Comparison of ENCODE assay signal across 8 cellular contexts in the genomic region with DNA sequence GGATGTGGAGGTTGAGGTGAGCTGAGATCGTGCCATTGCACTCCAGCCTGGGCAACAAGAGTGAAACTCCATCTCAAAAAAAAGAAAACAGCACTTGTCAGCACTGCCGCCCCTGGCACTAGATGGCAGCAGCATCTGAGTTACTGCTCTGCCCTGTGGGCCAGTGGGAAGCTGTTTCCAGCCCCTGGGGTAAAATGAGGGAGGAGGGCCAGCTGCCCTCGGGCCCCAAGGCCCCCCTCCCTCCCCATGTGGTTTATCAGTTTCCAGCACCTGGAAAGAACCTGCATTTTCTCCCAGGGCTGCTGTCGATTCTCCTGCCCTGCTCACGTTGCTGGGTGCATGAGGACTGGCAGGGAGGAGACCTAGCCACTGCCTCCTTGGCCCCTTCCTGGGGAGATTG. TPM values are rescaled to one million over a fixed set of nuclear protein-coding genes. Genes with fewer than 3 reads are reported as not detected.
DNase-seq lines count a peak whose midpoint lies in the region; ATAC-seq, FAIRE-seq and TF ChIP-seq lines count a peak whose summit lies in the region.

No MANE protein-coding gene starts in this region.

- no peaks in the 10 kb centered on the region for H3K27me3 Mint-ChIP-seq in stimulated activated naive CD8-positive, alpha-beta T cell treated with anti-CD3 and anti-CD28 coated beads, Interleukin-15, amount 100 ng/mL, for 72 hours

- no peak for TF ChIP-seq POLR2A in GM12891 (IDR thresholded peaks at IDR 0.05; ENCODE audit: low read depth, low read length)

- TF ChIP-seq CTCF in GM12872 (IDR thresholded peaks at IDR 0.05; ENCODE audit: insufficient read depth, low read depth, low read length) (peak; percentile 52), fibroblast of villous mesenchyme (IDR thresholded peaks at IDR 0.05; ENCODE audit: insufficient read depth, low read depth, low read length) (peak; percentile 46)

- DNase-seq in AG08395 (ENCODE audit: low spot score) = peak; percentile 61
- peak; percentile 24 for DNase-seq in fibroblast of villous mesenchyme (ENCODE audit: low read depth)
- peak in 1 of 2 donors; percentile 45 for DNase-seq in stimulated activated naive CD8-positive, alpha-beta T cell treated with anti-CD3 and anti-CD28 coated beads, Interleukin-15, amount 100 ng/mL, for 72 hours
- no peak for DNase-seq in GM12891 (ENCODE audit: insufficient read length, low spot score)
- DNase-seq in central memory CD4-positive, alpha-beta T cell = no peak

- H3K4me3 Mint-ChIP-seq in stimulated activated naive CD8-positive, alpha-beta T cell treated with anti-CD3 and anti-CD28 coated beads, Interleukin-15, amount 100 ng/mL, for 72 hours = no peak overlapping the region

- no peaks in the 10 kb centered on the region for H3K9me3 Mint-ChIP-seq in stimulated activated naive CD8-positive, alpha-beta T cell treated with anti-CD3 and anti-CD28 coated beads, Interleukin-15, amount 100 ng/mL, for 72 hours

- H3K4me1 Mint-ChIP-seq in stimulated activated naive CD8-positive, alpha-beta T cell treated with anti-CD3 and anti-CD28 coated beads, Interleukin-15, amount 100 ng/mL, for 72 hours = peaks cover 9% of the 10 kb centered on the region

- no peak overlapping the region for H3K27ac Mint-ChIP-seq in stimulated activated naive CD8-positive, alpha-beta T cell treated with anti-CD3 and anti-CD28 coated beads, Interleukin-15, amount 100 ng/mL, for 72 hours

- no peak for FAIRE-seq in GM12891 (lab: Jason Lieb, UNC)

- no peak overlapping the region for H3K4me3 ChIP-seq in fibroblast of villous mesenchyme (ENCODE audit: low read depth, low read length)

- peak; percentile 79 for ATAC-seq in SK-N-SH treated with all-trans-retinoic acid at 6 μM for 48 hours
- peak; percentile 84 for ATAC-seq in stimulated activated naive CD8-positive, alpha-beta T cell treated with anti-CD3 and anti-CD28 coated beads, Interleukin-15, amount 100 ng/mL, for 72 hours
- ATAC-seq in HG03442 (IDR thresholded peaks at IDR 0.05; ENCODE audit: unreplicated experiment) = no peak

TF ChIP-seq in SK-N-SH treated with all-trans-retinoic acid at 6 μM for 48 hours, 23 proteins besides CTCF, POLR2A, EP300 and RAD21:
- TF ChIP-seq ISL1 (CRISPR knock-in tag; IDR thresholded peaks at IDR 0.05) (no peak), ARNTL (CRISPR knock-in tag; IDR thresholded peaks at IDR 0.05; ENCODE audit: borderline replicate concordance, low read depth) (no peak), RARB (CRISPR knock-in tag; IDR thresholded peaks at IDR 0.05) (no peak), ZC3H10 (CRISPR knock-in tag; IDR thresholded peaks at IDR 0.05) (no peak), ESRRG (CRISPR knock-in tag; IDR thresholded peaks at IDR 0.05) (no peak)
- TF ChIP-seq, protein P1, sequence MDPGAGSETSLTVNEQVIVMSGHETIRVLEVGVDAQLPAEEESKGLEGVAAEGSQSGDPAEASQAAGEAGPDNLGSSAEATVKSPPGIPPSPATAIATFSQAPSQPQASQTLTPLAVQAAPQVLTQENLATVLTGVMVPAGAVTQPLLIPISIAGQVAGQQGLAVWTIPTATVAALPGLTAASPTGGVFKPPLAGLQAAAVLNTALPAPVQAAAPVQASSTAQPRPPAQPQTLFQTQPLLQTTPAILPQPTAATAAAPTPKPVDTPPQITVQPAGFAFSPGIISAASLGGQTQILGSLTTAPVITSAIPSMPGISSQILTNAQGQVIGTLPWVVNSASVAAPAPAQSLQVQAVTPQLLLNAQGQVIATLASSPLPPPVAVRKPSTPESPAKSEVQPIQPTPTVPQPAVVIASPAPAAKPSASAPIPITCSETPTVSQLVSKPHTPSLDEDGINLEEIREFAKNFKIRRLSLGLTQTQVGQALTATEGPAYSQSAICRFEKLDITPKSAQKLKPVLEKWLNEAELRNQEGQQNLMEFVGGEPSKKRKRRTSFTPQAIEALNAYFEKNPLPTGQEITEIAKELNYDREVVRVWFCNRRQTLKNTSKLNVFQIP (CRISPR knock-in tag; IDR thresholded peaks at IDR 0.05; ENCODE audit: borderline replicate concordance, low read depth) = no peak

TF ChIP-seq in GM12891, 5 proteins besides CTCF, POLR2A, EP300 and RAD21:
- TF ChIP-seq POU2F2 (IDR thresholded peaks at IDR 0.05; ENCODE audit: low read depth, low read length) (no peak), PAX5 (IDR thresholded peaks at IDR 0.05; ENCODE audit: insufficient read depth, low read length, severe bottlenecking) (no peak), SPI1 (IDR thresholded peaks at IDR 0.05; ENCODE audit: low read depth, low read length) (no peak), POLR2AphosphoS5 (IDR thresholded peaks at IDR 0.05; ENCODE audit: low read depth, low read length) (no peak), TAF1 (IDR thresholded peaks at IDR 0.05; ENCODE audit: low read depth, low read length) (no peak)
TF ChIP-seq in GM12891: peak in this region for 0.

RNA-seq across cellular contexts. Expression of a gene that starts 13.2 kb away (rescaled TPM):
- under 0.01 TPM in 2 replicates for total RNA-seq in fibroblast of villous mesenchyme
- 0.89 TPM for polyA plus RNA-seq in GM12891 (2012; ENCODE audit: low read depth, missing spikeins)

RNA-seq across cellular contexts. Expression of a gene that starts 17.8 kb away (rescaled TPM):
- 30.7 and 32.2 TPM in 2 replicates for total RNA-seq in fibroblast of villous mesenchyme
- polyA plus RNA-seq in GM12891 (2012; ENCODE audit: low read depth, missing spikeins) = 39.0 TPM

Comparison
In these comparisons a context has a peak if more than half of its experiments do, and no peak if none do; other contexts are left out.
1. DNase-seq: peak in AG08395 (single experiment) and fibroblast of villous mesenchyme (single experiment); none in GM12891 (single experiment) and central memory CD4-positive, alpha-beta T cell (single experiment).